In the genomic region with DNA sequence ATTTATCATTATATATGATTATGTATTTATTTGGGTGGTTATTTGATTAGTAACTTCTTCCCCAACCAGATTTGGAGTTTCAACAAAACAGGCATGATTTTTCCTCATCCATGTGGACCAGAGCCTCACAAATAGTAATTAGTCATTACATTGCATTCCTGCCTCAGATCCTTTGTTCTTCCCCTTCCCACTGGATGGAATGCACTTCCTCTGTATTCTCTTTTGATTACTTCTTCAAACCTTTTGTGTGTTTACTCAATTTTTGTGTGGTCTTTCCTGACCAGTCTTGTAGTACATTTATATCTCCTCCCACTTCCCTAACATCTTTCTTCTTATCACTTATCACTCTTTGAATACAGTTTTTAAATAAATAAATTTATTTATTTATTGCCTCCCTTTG, we compare ENCODE assay signal across 26 cellular contexts. TPM values are rescaled to one million over a fixed set of nuclear protein-coding genes. Genes with fewer than 3 reads are reported as not detected.
DNase-seq lines count a peak whose midpoint lies in the region; ATAC-seq, FAIRE-seq and TF ChIP-seq lines count a peak whose summit lies in the region.
"Had no signal": no experiment of that assay in that cellular context is flagged by ENCODE, and none has a peak within 500 bp of the region (broad histone marks: within the 10 kb centered on the region; RNA-seq: fewer than 3 reads in every experiment).

No MANE protein-coding gene starts in this region.

- no peaks in the 10 kb centered on the region for H3K9me3 ChIP-seq in SK-N-SH
- H3K9me3 ChIP-seq: thoracic aorta had no signal

- H3K27ac Mint-ChIP-seq in osteocyte (ENCODE audit: unreplicated experiment) = no peak overlapping the region
- H3K27ac Mint-ChIP-seq: activated naive CD8-positive, alpha-beta T cell treated with anti-CD3 and anti-CD28 coated beads, Interleukin-2, amount 10 ng/mL, durations not matched to agents 7 days and 5 days; CD14-positive monocyte; stimulated activated effector memory CD8-positive, alpha-beta T cell treated with anti-CD3 and anti-CD28 coated beads, Interleukin-12 subunit alpha, Interleukin-12 subunit beta, amount 100 ng/mL, for 72 hours had no signal

- no peak overlapping the region for H3K4me3 ChIP-seq in SK-N-SH (ENCODE audit: low read depth in 2 of 2, low read length in 1 of 2)
- H3K4me3 ChIP-seq: K562, thoracic aorta had no signal

- no peaks in the 10 kb centered on the region for H3K9me2 ChIP-seq in SK-N-SH

- POLR2A ChIA-PET in SK-N-SH (lab: Yijun Ruan, JAX) = no interaction called here

- no peaks in the 10 kb centered on the region for H3K36me3 Mint-ChIP-seq in osteocyte (ENCODE audit: unreplicated experiment)
- H3K36me3 Mint-ChIP-seq: activated naive CD8-positive, alpha-beta T cell treated with anti-CD3 and anti-CD28 coated beads, Interleukin-2, amount 10 ng/mL, durations not matched to agents 7 days and 5 days; CD14-positive monocyte; stimulated activated effector memory CD8-positive, alpha-beta T cell treated with anti-CD3 and anti-CD28 coated beads, Interleukin-12 subunit alpha, Interleukin-12 subunit beta, amount 100 ng/mL, for 72 hours had no signal

- CTCF ChIA-PET in SK-N-SH (lab: Yijun Ruan, JAX) = interaction anchor here (0.8 kb wide), 1 partner anchor 91 kb away, joined by 3 read pairs; no protein-coding TSS in a partner anchor

- TF ChIP-seq CTCF in SK-N-SH (IDR thresholded peaks at IDR 0.05) = no peak
- no peak for TF ChIP-seq CTCF in osteocyte (IDR thresholded peaks at IDR 0.05)

- peaks cover 36% of the 10 kb centered on the region for H3F3A ChIP-seq in SK-N-SH (replicated peaks; ENCODE audit: insufficient read depth)

- no peak for ATAC-seq in SK-N-SH treated with all-trans-retinoic acid at 6 μM for 48 hours
- no peak for ATAC-seq in GM19324 (IDR thresholded peaks at IDR 0.05; ENCODE audit: low FRiP score, unreplicated experiment)
- ATAC-seq in GM21529 (IDR thresholded peaks at IDR 0.05; ENCODE audit: unreplicated experiment) = no peak
- ATAC-seq: activated CD4-positive, CD25-positive, alpha-beta regulatory T cell treated with anti-CD3 and anti-CD28 coated beads, Interleukin-2, amount 50 U/mL, for 24 hours; K562; left cardiac atrium; stimulated activated effector memory CD8-positive, alpha-beta T cell treated with anti-CD3 and anti-CD28 coated beads, Interleukin-12 subunit alpha, Interleukin-12 subunit beta, amount 100 ng/mL, for 72 hours had no signal

- H3K36me3 ChIP-seq in SK-N-SH (replicated peaks in 1 of 2; ENCODE audit: control insufficient read depth in 1 of 2, insufficient read depth in 2 of 2, low read length in 1 of 2) = peaks cover 19 to 20% of the 10 kb centered on the region in 2 experiments
- H3K36me3 ChIP-seq: thoracic aorta had no signal

- TF ChIP-seq RAD21 in SK-N-SH (IDR thresholded peaks at IDR 0.05; ENCODE audit: low read length) = no peak

- FAIRE-seq in urothelium cell line (lab: Jason Lieb, UNC) = no peak
- FAIRE-seq: K562 had no signal

- peaks cover 21% of the 10 kb centered on the region for H3K27me3 Mint-ChIP-seq in osteocyte (ENCODE audit: unreplicated experiment)
- H3K27me3 Mint-ChIP-seq: activated naive CD8-positive, alpha-beta T cell treated with anti-CD3 and anti-CD28 coated beads, Interleukin-2, amount 10 ng/mL, durations not matched to agents 7 days and 5 days had no signal

- no peak overlapping the region for H3K9ac ChIP-seq in SK-N-SH

- H2AFZ ChIP-seq in SK-N-SH (ENCODE audit: low read depth) = no peak overlapping the region

- peaks cover 22% of the 10 kb centered on the region for H3K79me2 ChIP-seq in SK-N-SH (ENCODE audit: insufficient read depth)

- H3K4me1 Mint-ChIP-seq in osteocyte (ENCODE audit: unreplicated experiment) = no peaks in the 10 kb centered on the region
- H3K4me1 Mint-ChIP-seq: activated naive CD8-positive, alpha-beta T cell treated with anti-CD3 and anti-CD28 coated beads, Interleukin-2, amount 10 ng/mL, durations not matched to agents 7 days and 5 days; CD14-positive monocyte; stimulated activated effector memory CD8-positive, alpha-beta T cell treated with anti-CD3 and anti-CD28 coated beads, Interleukin-12 subunit alpha, Interleukin-12 subunit beta, amount 100 ng/mL, for 72 hours had no signal

- no peaks in the 10 kb centered on the region for H4K20me1 ChIP-seq in SK-N-SH (ENCODE audit: insufficient read depth)

- DNase-seq in SK-N-SH = no peak
- DNase-seq in RPMI7951 (ENCODE audit: low read depth) = peak; percentile 39
- DNase-seq in epithelial cell of prostate (ENCODE audit: low read depth, low spot score) = no peak
- peak; percentile 12 for DNase-seq in urothelium cell line (ENCODE audit: low spot score)
- DNase-seq in osteocyte (ENCODE audit: extremely low spot score, unreplicated experiment) = no peak
- DNase-seq: 8988T; activated naive CD8-positive, alpha-beta T cell treated with anti-CD3 and anti-CD28 coated beads, Interleukin-2, amount 10 ng/mL, durations not matched to agents 7 days and 5 days; DMS153; GOT3; hypothalamus; left cardiac atrium; midbrain; NCI-H1048; NCI-H2029 treated with DMSO at 0.1 percent for 48 hours; NCI-H524 treated with DMSO at 0.1 percent for 48 hours; T-helper 9 cell had no signal

- H3K4me2 ChIP-seq in SK-N-SH = 0 out of 2 replicates have a peak overlapping the region, but pooled peaks have one; percentile 7

- H3K9me3 Mint-ChIP-seq in osteocyte (ENCODE audit: unreplicated experiment) = no peaks in the 10 kb centered on the region

- no peak for TF ChIP-seq EP300 in SK-N-SH (IDR thresholded peaks at IDR 0.05; ENCODE audit: borderline replicate concordance in 1 of 2, low read depth in 1 of 2, low read length in 1 of 2)

- H3K27ac ChIP-seq in SK-N-SH (ENCODE audit: low read depth in 2 of 2, low read length in 1 of 2) = peak overlapping the region in 1 of 2 experiments; percentile 78; a peak in 2 of 4 replicates
- peak overlapping the region; percentile 25 for H3K27ac ChIP-seq in epithelial cell of prostate
- H3K27ac ChIP-seq: thoracic aorta had no signal

- peaks cover 0 to 20% of the 10 kb centered on the region in 2 experiments; a peak in 2 of 4 replicates for H3K4me1 ChIP-seq in SK-N-SH (ENCODE audit: control insufficient read depth in 1 of 2, insufficient read depth in 2 of 2, low read depth in 1 of 2, low read length in 1 of 2)

- H3K4me3 Mint-ChIP-seq in osteocyte (ENCODE audit: unreplicated experiment) = no peak overlapping the region
- H3K4me3 Mint-ChIP-seq: activated naive CD8-positive, alpha-beta T cell treated with anti-CD3 and anti-CD28 coated beads, Interleukin-2, amount 10 ng/mL, durations not matched to agents 7 days and 5 days; CD14-positive monocyte; stimulated activated effector memory CD8-positive, alpha-beta T cell treated with anti-CD3 and anti-CD28 coated beads, Interleukin-12 subunit alpha, Interleukin-12 subunit beta, amount 100 ng/mL, for 72 hours had no signal

- no peaks in the 10 kb centered on the region for H3K27me3 ChIP-seq in SK-N-SH (ENCODE audit: insufficient read depth)

TF ChIP-seq in SK-N-SH treated with all-trans-retinoic acid at 6 μM for 48 hours, 23 proteins besides CTCF, POLR2A, EP300 and RAD21:
- TF ChIP-seq TOX (CRISPR knock-in tag; IDR thresholded peaks at IDR 0.05; ENCODE audit: borderline replicate concordance) = no peak
- no peak for TF ChIP-seq ZFP30 (CRISPR knock-in tag; IDR thresholded peaks at IDR 0.05)
- no peak for TF ChIP-seq PPARA (CRISPR knock-in tag; IDR thresholded peaks at IDR 0.05; ENCODE audit: borderline replicate concordance)
- TF ChIP-seq CREB5 (CRISPR knock-in tag; IDR thresholded peaks at IDR 0.05; ENCODE audit: low read depth) = no peak
- TF ChIP-seq SNAI2 (CRISPR knock-in tag; IDR thresholded peaks at IDR 0.05) = no peak
- TF ChIP-seq CSRNP3 (CRISPR knock-in tag; IDR thresholded peaks at IDR 0.05) = no peak
- TF ChIP-seq POU6F1 (CRISPR knock-in tag; IDR thresholded peaks at IDR 0.05; ENCODE audit: borderline replicate concordance, low read depth) = no peak
- TF ChIP-seq TCF4 (CRISPR knock-in tag; IDR thresholded peaks at IDR 0.05; ENCODE audit: borderline replicate concordance) = no peak

RNA-seq across cellular contexts. Expression of gene SYT1, which starts 15.5 kb away (rescaled TPM):
- 12.7 and 17.0 TPM in 2 replicates for polyA plus RNA-seq in SK-N-SH (2012; rRNA removed)
- 19.5 and 23.3 TPM in 2 replicates for polyA plus RNA-seq in SK-N-SH (2012; cell fraction: cytosol; rRNA removed)
- polyA plus RNA-seq in SK-N-SH (2012; cell fraction: nucleus; rRNA removed) = 6.7 and 11.9 TPM in 2 replicates
- 3.5 and 5.9 TPM in 2 replicates for total RNA-seq in RPMI7951 (2014; rRNA removed; shearing (Covaris generic))
- total RNA-seq in osteocyte = 0.59 and 1.7 TPM in 2 replicates
- total RNA-seq: activated naive CD8-positive, alpha-beta T cell treated with anti-CD3 and anti-CD28 coated beads, Interleukin-2, amount 10 ng/mL, durations not matched to agents 7 days and 5 days; OCI-LY7; SK-MEL-5 had no signal

Comparison
In these comparisons a context has a peak if more than half of its experiments do, and no peak if none do; other contexts are left out.
1. DNase-seq: peak in RPMI7951 (single experiment) and urothelium cell line (single experiment); none in SK-N-SH (single experiment), epithelial cell of prostate (single experiment) and osteocyte (single experiment).